19 cellular contexts compared by ENCODE assay signal in the genomic region with DNA sequence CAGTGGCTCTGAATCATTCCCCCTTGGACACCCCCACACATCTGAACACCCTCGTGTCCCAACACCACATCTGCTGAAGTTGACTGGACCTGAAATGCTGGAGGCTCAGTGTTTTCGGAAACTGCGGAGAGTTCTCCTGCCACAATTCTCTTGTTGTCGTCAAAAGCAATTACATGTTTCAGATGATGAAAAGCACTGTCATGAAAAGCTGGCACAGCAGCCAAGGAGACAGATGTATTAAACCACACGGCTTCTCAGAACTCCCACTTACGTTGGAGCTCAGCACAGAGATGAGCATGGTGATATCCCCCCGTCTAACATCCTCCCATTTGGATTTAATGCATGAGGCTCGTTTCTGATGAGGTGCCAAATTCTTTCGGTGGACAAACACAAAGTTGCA.
DNase-seq lines count a peak whose midpoint lies in the region; ATAC-seq and TF ChIP-seq lines count a peak whose summit lies in the region.
"Had no signal": no experiment of that assay in that cellular context is flagged by ENCODE, and none has a peak within 500 bp of the region (broad histone marks: within the 10 kb centered on the region; RNA-seq: fewer than 3 reads in every experiment).

No MANE protein-coding gene starts in this region.

- H3K36me3 Mint-ChIP-seq in nephron progenitor cell (ENCODE audit: low read depth): peaks cover 15% of the 10 kb centered on the region
- no peaks in the 10 kb centered on the region for H3K36me3 Mint-ChIP-seq in activated CD8-positive, alpha-beta T cell treated with anti-CD3 and anti-CD28 coated beads, Interleukin-2, amount 10 ng/mL, durations not matched to agents 7 days and 5 days (ENCODE audit: low read depth)
- H3K36me3 Mint-ChIP-seq: CD4-positive, alpha-beta memory T cell had no signal

- H2BK120ac ChIP-seq in IMR-90 (ENCODE audit: low read depth, low read length): peak overlapping the region; percentile 24; the same call in 1 of the 2 replicates

- DNase-seq in AG20443 (ENCODE audit: low spot score) (peak; percentile 26), IMR-90 (no peak), amniotic epithelial cell (ENCODE audit: low read depth) (peak; percentile 40), nephron progenitor cell (no peak)
- DNase-seq in activated CD8-positive, alpha-beta memory T cell treated with anti-CD3 and anti-CD28 coated beads, Interleukin-2, amount 50 U/mL, for 4 hours: no peak
- DNase-seq in activated T-cell treated with anti-CD3 and anti-CD28 coated beads, Interleukin-2, amount 50 U/mL, for 1 hour: no peak
- no peak for DNase-seq in activated CD8-positive, alpha-beta T cell treated with anti-CD3 and anti-CD28 coated beads, Interleukin-2, amount 10 ng/mL, durations not matched to agents 7 days and 5 days
- DNase-seq: Caco-2; CD4-positive, alpha-beta memory T cell; DND-41; MG63; NCI-H1048; NCI-H1417 treated with DMSO at 0.1 percent for 48 hours; NCI-H1930; NCI-H69; Peyer's patch; SJCRH30 had no signal

- in situ Hi-C loops in IMR-90 (cut with MboI; ENCODE audit: low sequenced_read_pairs): no loop called here

- peaks cover 7% of the 10 kb centered on the region; the same call in 1 of the 2 replicates for H3K27me3 ChIP-seq in IMR-90 (ENCODE audit: control insufficient read depth, insufficient read depth, low read length)
- H3K27me3 ChIP-seq: BLaER1, MG63, Peyer's patch, SJCRH30 had no signal

- CTCF ChIA-PET in IMR-90 (lab: Yijun Ruan, JAX): no interaction called here
- CTCF ChIA-PET in activated CD8-positive, alpha-beta T cell treated with anti-CD3 and anti-CD28 coated beads, Interleukin-2, amount 10 ng/mL, durations not matched to agents 7 days and 5 days (lab: Charles Lee): no interaction called here

- H2AK5ac ChIP-seq in IMR-90 (ENCODE audit: low read depth, low read length): peak overlapping the region; percentile 43; the same call in 1 of the 2 replicates

- TF ChIP-seq POLR2A in IMR-90 (IDR thresholded peaks at IDR 0.05; ENCODE audit: low read depth, low read length): no peak

- TF ChIP-seq CTCF in IMR-90 (conservative IDR thresholded peaks at IDR 0.05; ENCODE audit: low read depth, low read length) (no peak), nephron progenitor cell (IDR thresholded peaks at IDR 0.05) (no peak)

- H3K4me1 ChIP-seq in IMR-90 (ENCODE audit: control insufficient read depth, insufficient read depth, low read length): peaks cover 15% of the 10 kb centered on the region
- H3K4me1 ChIP-seq: BLaER1, Caco-2, SJCRH30 had no signal

- no peak overlapping the region for H3K4me3 Mint-ChIP-seq in nephron progenitor cell
- no peak overlapping the region for H3K4me3 Mint-ChIP-seq in activated CD8-positive, alpha-beta T cell treated with anti-CD3 and anti-CD28 coated beads, Interleukin-2, amount 10 ng/mL, durations not matched to agents 7 days and 5 days
- H3K4me3 Mint-ChIP-seq: CD4-positive, alpha-beta memory T cell had no signal

- dilution Hi-C loops in IMR-90 (cut with HindIII; ENCODE audit: low sequenced_read_pairs, unreplicated experiment): no loop called here

- no peak overlapping the region for H3K14ac ChIP-seq in IMR-90 (replicated peaks; ENCODE audit: low read depth, low read length)

- no peak overlapping the region for H3K4me2 ChIP-seq in IMR-90 (ENCODE audit: low read depth, low read length)
- H3K4me2 ChIP-seq: BLaER1 had no signal

- H3K27me3 Mint-ChIP-seq in nephron progenitor cell (ENCODE audit: low read depth, poor library complexity): no peaks in the 10 kb centered on the region
- H3K27me3 Mint-ChIP-seq in activated CD8-positive, alpha-beta T cell treated with anti-CD3 and anti-CD28 coated beads, Interleukin-2, amount 10 ng/mL, durations not matched to agents 7 days and 5 days (ENCODE audit: low read depth): peaks cover 4% of the 10 kb centered on the region

- peak overlapping the region; percentile 94 for H3K27ac Mint-ChIP-seq in nephron progenitor cell
- no peak overlapping the region for H3K27ac Mint-ChIP-seq in activated CD8-positive, alpha-beta T cell treated with anti-CD3 and anti-CD28 coated beads, Interleukin-2, amount 10 ng/mL, durations not matched to agents 7 days and 5 days
- H3K27ac Mint-ChIP-seq: CD4-positive, alpha-beta memory T cell had no signal

- H2AFZ ChIP-seq in IMR-90 (replicated peaks; ENCODE audit: low read length, poor library complexity): no peak overlapping the region

- no peak overlapping the region for H3K27ac ChIP-seq in IMR-90 (ENCODE audit: insufficient read depth, low read length)
- H3K27ac ChIP-seq: BLaER1, Peyer's patch, SJCRH30 had no signal

- H4K5ac ChIP-seq in IMR-90 (ENCODE audit: low read depth, low read length): no peak overlapping the region

- H2AK9ac ChIP-seq in IMR-90 (replicated peaks; ENCODE audit: low read depth, low read length, poor library complexity): no peak overlapping the region

- peaks cover 3% of the 10 kb centered on the region for H4K20me1 ChIP-seq in IMR-90 (ENCODE audit: insufficient read depth, low read length)
- H4K20me1 ChIP-seq: BLaER1 had no signal

- no peak overlapping the region for H3K56ac ChIP-seq in IMR-90 (ENCODE audit: extremely low read depth, insufficient read depth, low read length)

- H3K79me1 ChIP-seq in IMR-90 (ENCODE audit: low read depth in 1 of 2, low read length in 2 of 2): no peaks in the 10 kb centered on the region

- no peak for TF ChIP-seq RAD21 in IMR-90 (IDR thresholded peaks at IDR 0.05; ENCODE audit: low read length)

- no peak overlapping the region for H2BK5ac ChIP-seq in IMR-90 (ENCODE audit: low read depth, low read length, poor library complexity, severe bottlenecking)

- no peak overlapping the region for H3K18ac ChIP-seq in IMR-90 (ENCODE audit: low read depth, low read length)

- intact Hi-C loops in IMR-90 (cut with micrococcal nuclease): no loop called here

- H3K36me3 ChIP-seq in IMR-90 (ENCODE audit: control insufficient read depth, insufficient read depth, low read length): no peaks in the 10 kb centered on the region
- H3K36me3 ChIP-seq: BLaER1, MG63, Peyer's patch, SJCRH30 had no signal

- H3K9me3 ChIP-seq in IMR-90 (ENCODE audit: control insufficient read depth, insufficient read depth, low read length): no peaks in the 10 kb centered on the region
- H3K9me3 ChIP-seq: BLaER1, Caco-2, MG63, Peyer's patch, SJCRH30 had no signal

- H2BK20ac ChIP-seq in IMR-90 (ENCODE audit: low read depth, low read length): peak overlapping the region; percentile 10; the same call in 1 of the 2 replicates

- no peak for ATAC-seq in IMR-90 (ENCODE audit: low read depth)
- ATAC-seq in GM19328 (IDR thresholded peaks at IDR 0.05; ENCODE audit: unreplicated experiment): no peak
- no peak for ATAC-seq in activated CD8-positive, alpha-beta T cell treated with anti-CD3 and anti-CD28 coated beads, Interleukin-2, amount 10 ng/mL, durations not matched to agents 7 days and 5 days

- POLR2A ChIA-PET in IMR-90 (lab: Charles Lee; ENCODE audit: unreplicated experiment): no interaction called here
- POLR2A ChIA-PET in activated CD8-positive, alpha-beta T cell treated with anti-CD3 and anti-CD28 coated beads, Interleukin-2, amount 10 ng/mL, durations not matched to agents 7 days and 5 days (lab: Charles Lee): no interaction called here

- H4K91ac ChIP-seq in IMR-90 (ENCODE audit: insufficient read depth, low read depth, low read length): 0 out of 2 replicates have a peak overlapping the region, but pooled peaks have one; percentile 40

- 66% methylated on average over 4 of the region's 9 CpGs; no CpG with 5 or more reads in 1 of the 2 experiments for WGBS in IMR-90 (ENCODE audit: extremely low coverage in 2 of 2, insufficient read length in 1 of 2), 2 experiments

- no peak overlapping the region for H4K8ac ChIP-seq in IMR-90 (ENCODE audit: low read depth in 2 of 2, low read length in 2 of 2)

- H2BK15ac ChIP-seq in IMR-90 (ENCODE audit: low read depth, low read length): no peak overlapping the region

- H3K23ac ChIP-seq in IMR-90 (ENCODE audit: low read depth, low read length): no peak overlapping the region

- peaks cover 7% of the 10 kb centered on the region for H3K9me3 Mint-ChIP-seq in nephron progenitor cell
- H3K9me3 Mint-ChIP-seq in activated CD8-positive, alpha-beta T cell treated with anti-CD3 and anti-CD28 coated beads, Interleukin-2, amount 10 ng/mL, durations not matched to agents 7 days and 5 days (ENCODE audit: insufficient read depth): no peaks in the 10 kb centered on the region
- H3K9me3 Mint-ChIP-seq: CD4-positive, alpha-beta memory T cell had no signal

- H3K4ac ChIP-seq in IMR-90 (ENCODE audit: low read depth, low read length): peak overlapping the region; percentile 24; the same call in 1 of the 2 replicates

- no TSS peak for BruUV-seq in IMR-90 (replicated peaks; lab: Mats Ljungman, UMichigan)

- peaks cover 77% of the 10 kb centered on the region for H3K4me1 Mint-ChIP-seq in nephron progenitor cell
- no peaks in the 10 kb centered on the region for H3K4me1 Mint-ChIP-seq in activated CD8-positive, alpha-beta T cell treated with anti-CD3 and anti-CD28 coated beads, Interleukin-2, amount 10 ng/mL, durations not matched to agents 7 days and 5 days (ENCODE audit: low read depth)
- H3K4me1 Mint-ChIP-seq: CD4-positive, alpha-beta memory T cell had no signal

- H3K4me3 ChIP-seq in IMR-90 (ENCODE audit: insufficient read depth, low read depth, low read length): no peak overlapping the region
- H3K4me3 ChIP-seq: BLaER1, MG63, Peyer's patch, SJCRH30 had no signal

- peaks cover 7% of the 10 kb centered on the region; the same call in 1 of the 2 replicates for H3K9me1 ChIP-seq in IMR-90 (ENCODE audit: insufficient read depth, low read length)

- no peak overlapping the region for H3K9ac ChIP-seq in IMR-90 (ENCODE audit: low read depth, low read length)
- H3K9ac ChIP-seq: BLaER1 had no signal

TF ChIP-seq in IMR-90, 13 proteins besides CTCF, POLR2A, EP300 and RAD21 (continues in another document):
- TF ChIP-seq RCOR1 (IDR thresholded peaks at IDR 0.05; ENCODE audit: insufficient replicate concordance, low read length) (no peak), CEBPB (IDR thresholded peaks at IDR 0.05; ENCODE audit: low read depth, low read length) (no peak), MAZ (IDR thresholded peaks at IDR 0.05; ENCODE audit: borderline replicate concordance, low read depth, low read length) (no peak), MAFK (IDR thresholded peaks at IDR 0.05; ENCODE audit: low read depth, low read length) (no peak), NFE2L2 (IDR thresholded peaks at IDR 0.05; ENCODE audit: low read depth, low read length) (no peak), SMC3 (IDR thresholded peaks at IDR 0.05; ENCODE audit: low read depth, low read length) (no peak), BHLHE40 (IDR thresholded peaks at IDR 0.05; ENCODE audit: low read depth, low read length) (no peak), FOS (IDR thresholded peaks at IDR 0.05; ENCODE audit: low read depth, low read length) (no peak)

Comparison
In these comparisons a context has a peak if more than half of its experiments do, and no peak if none do; other contexts are left out.
1. DNase-seq: peak in AG20443 (single experiment) and amniotic epithelial cell (single experiment); none in IMR-90 (single experiment), nephron progenitor cell (single experiment), activated CD8-positive, alpha-beta memory T cell treated with anti-CD3 and anti-CD28 coated beads, Interleukin-2, amount 50 U/mL, for 4 hours (single experiment), activated T-cell treated with anti-CD3 and anti-CD28 coated beads, Interleukin-2, amount 50 U/mL, for 1 hour (single experiment) and activated CD8-positive, alpha-beta T cell treated with anti-CD3 and anti-CD28 coated beads, Interleukin-2, amount 10 ng/mL, durations not matched to agents 7 days and 5 days (single experiment).